In the genomic region with DNA sequence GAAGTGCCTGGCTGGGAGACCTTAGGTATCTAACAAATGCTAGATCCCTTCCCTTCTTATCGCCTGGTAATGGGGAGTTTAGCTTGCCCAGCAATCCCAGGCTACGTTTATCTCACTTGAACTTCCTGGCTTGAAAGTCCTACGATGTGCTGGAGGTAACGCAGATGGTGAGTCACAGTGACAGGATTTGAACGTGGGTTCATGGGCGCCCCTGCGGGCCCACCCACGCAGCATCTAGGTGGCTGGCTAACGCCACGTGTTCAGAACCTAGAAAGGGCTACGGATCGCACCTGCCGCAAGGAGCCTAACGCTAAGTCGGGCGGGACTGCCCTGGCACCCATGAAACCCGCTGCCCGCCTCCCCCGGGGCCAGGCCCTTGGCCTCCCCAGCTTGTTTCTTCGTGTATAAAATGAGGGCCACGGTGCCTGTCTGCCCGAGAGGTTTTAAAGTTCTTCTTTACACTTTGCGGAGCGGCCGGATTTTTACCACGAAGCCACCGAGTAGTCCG, we compare ENCODE assay signal across 1 cellular context.
TF ChIP-seq lines count a peak whose summit lies in the region.

No MANE protein-coding gene starts in this region.

TF ChIP-seq in HepG2, 621 proteins besides CTCF, POLR2A, EP300 and RAD21 (continued from another document and continues in another):
- TF ChIP-seq AHDC1 (CRISPR knock-in tag; IDR thresholded peaks at IDR 0.05; ENCODE audit: borderline replicate concordance) (peak; percentile 30; the same call in 1 of the 2 replicates), ATF2 (CRISPR knock-in tag; IDR thresholded peaks at IDR 0.05) (no peak), KDM3A (CRISPR knock-in tag; IDR thresholded peaks at IDR 0.05; ENCODE audit: low read depth) (no peak), NR1H2 (CRISPR knock-in tag; IDR thresholded peaks at IDR 0.05; ENCODE audit: borderline replicate concordance, low read depth) (no peak), ZNF230 (CRISPR knock-in tag; IDR thresholded peaks at IDR 0.05) (peak; percentile 57; the same call in 1 of the 2 replicates), CREBL2 (CRISPR knock-in tag; IDR thresholded peaks at IDR 0.05; ENCODE audit: borderline replicate concordance) (no peak), ZNF619 (CRISPR knock-in tag; IDR thresholded peaks at IDR 0.05) (no peak; the same call in 1 of the 2 replicates), PRMT3 (CRISPR knock-in tag; IDR thresholded peaks at IDR 0.05; ENCODE audit: borderline replicate concordance, low read depth) (no peak), IKZF5 (CRISPR knock-in tag; IDR thresholded peaks at IDR 0.05) (no peak), ZNF432 (CRISPR knock-in tag; IDR thresholded peaks at IDR 0.05; ENCODE audit: borderline replicate concordance) (no peak), ZNF567 (CRISPR knock-in tag; IDR thresholded peaks at IDR 0.05; ENCODE audit: borderline replicate concordance) (no peak), HNF4G (IDR thresholded peaks at IDR 0.05; ENCODE audit: borderline replicate concordance, low read depth, low read length) (no peak), HNF4G (CRISPR knock-in tag; IDR thresholded peaks at IDR 0.05; ENCODE audit: borderline replicate concordance, low read depth) (no peak), ZNF501 (CRISPR knock-in tag; IDR thresholded peaks at IDR 0.05) (no peak; the same call in 1 of the 2 replicates), KDM5B (CRISPR knock-in tag; IDR thresholded peaks at IDR 0.05; ENCODE audit: borderline replicate concordance) (0 out of 2 replicates have a peak, but pooled peaks have one; percentile 32), ZNF205 (CRISPR knock-in tag; IDR thresholded peaks at IDR 0.05) (no peak), NFYB (CRISPR knock-in tag; IDR thresholded peaks at IDR 0.05) (0 out of 2 replicates have a peak, but pooled peaks have one; percentile 7), ZNF430 (CRISPR knock-in tag; IDR thresholded peaks at IDR 0.05) (no peak; the same call in 1 of the 2 replicates), ZNF678 (CRISPR knock-in tag; IDR thresholded peaks at IDR 0.05) (no peak), HNRNPL (IDR thresholded peaks at IDR 0.05; ENCODE audit: low read depth, low read length) (no peak), ZNF75D (CRISPR knock-in tag; IDR thresholded peaks at IDR 0.05; ENCODE audit: borderline replicate concordance) (no peak), MXD1 (CRISPR knock-in tag; IDR thresholded peaks at IDR 0.05) (no peak; the same call in 1 of the 2 replicates), MXD4 (CRISPR knock-in tag; IDR thresholded peaks at IDR 0.05) (0 out of 2 replicates have a peak, but pooled peaks have one; percentile 4), FOXO1 (CRISPR knock-in tag; IDR thresholded peaks at IDR 0.05) (peak; percentile 11; the same call in 1 of the 2 replicates), CBX5 (CRISPR knock-in tag; IDR thresholded peaks at IDR 0.05; ENCODE audit: borderline replicate concordance) (0 out of 2 replicates have a peak, but pooled peaks have one; percentile 22), ZC3H4 (CRISPR knock-in tag; IDR thresholded peaks at IDR 0.05; ENCODE audit: borderline replicate concordance) (peak; percentile 91; the same call in 1 of the 2 replicates), KDM2A (CRISPR knock-in tag; IDR thresholded peaks at IDR 0.05; ENCODE audit: borderline replicate concordance, low read depth) (no peak; the same call in 1 of the 2 replicates)
- TF ChIP-seq, protein P1, sequence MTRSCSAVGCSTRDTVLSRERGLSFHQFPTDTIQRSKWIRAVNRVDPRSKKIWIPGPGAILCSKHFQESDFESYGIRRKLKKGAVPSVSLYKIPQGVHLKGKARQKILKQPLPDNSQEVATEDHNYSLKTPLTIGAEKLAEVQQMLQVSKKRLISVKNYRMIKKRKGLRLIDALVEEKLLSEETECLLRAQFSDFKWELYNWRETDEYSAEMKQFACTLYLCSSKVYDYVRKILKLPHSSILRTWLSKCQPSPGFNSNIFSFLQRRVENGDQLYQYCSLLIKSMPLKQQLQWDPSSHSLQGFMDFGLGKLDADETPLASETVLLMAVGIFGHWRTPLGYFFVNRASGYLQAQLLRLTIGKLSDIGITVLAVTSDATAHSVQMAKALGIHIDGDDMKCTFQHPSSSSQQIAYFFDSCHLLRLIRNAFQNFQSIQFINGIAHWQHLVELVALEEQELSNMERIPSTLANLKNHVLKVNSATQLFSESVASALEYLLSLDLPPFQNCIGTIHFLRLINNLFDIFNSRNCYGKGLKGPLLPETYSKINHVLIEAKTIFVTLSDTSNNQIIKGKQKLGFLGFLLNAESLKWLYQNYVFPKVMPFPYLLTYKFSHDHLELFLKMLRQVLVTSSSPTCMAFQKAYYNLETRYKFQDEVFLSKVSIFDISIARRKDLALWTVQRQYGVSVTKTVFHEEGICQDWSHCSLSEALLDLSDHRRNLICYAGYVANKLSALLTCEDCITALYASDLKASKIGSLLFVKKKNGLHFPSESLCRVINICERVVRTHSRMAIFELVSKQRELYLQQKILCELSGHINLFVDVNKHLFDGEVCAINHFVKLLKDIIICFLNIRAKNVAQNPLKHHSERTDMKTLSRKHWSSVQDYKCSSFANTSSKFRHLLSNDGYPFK (CRISPR knock-in tag; IDR thresholded peaks at IDR 0.05; ENCODE audit: borderline replicate concordance): no peak
- TF ChIP-seq, protein P2, sequence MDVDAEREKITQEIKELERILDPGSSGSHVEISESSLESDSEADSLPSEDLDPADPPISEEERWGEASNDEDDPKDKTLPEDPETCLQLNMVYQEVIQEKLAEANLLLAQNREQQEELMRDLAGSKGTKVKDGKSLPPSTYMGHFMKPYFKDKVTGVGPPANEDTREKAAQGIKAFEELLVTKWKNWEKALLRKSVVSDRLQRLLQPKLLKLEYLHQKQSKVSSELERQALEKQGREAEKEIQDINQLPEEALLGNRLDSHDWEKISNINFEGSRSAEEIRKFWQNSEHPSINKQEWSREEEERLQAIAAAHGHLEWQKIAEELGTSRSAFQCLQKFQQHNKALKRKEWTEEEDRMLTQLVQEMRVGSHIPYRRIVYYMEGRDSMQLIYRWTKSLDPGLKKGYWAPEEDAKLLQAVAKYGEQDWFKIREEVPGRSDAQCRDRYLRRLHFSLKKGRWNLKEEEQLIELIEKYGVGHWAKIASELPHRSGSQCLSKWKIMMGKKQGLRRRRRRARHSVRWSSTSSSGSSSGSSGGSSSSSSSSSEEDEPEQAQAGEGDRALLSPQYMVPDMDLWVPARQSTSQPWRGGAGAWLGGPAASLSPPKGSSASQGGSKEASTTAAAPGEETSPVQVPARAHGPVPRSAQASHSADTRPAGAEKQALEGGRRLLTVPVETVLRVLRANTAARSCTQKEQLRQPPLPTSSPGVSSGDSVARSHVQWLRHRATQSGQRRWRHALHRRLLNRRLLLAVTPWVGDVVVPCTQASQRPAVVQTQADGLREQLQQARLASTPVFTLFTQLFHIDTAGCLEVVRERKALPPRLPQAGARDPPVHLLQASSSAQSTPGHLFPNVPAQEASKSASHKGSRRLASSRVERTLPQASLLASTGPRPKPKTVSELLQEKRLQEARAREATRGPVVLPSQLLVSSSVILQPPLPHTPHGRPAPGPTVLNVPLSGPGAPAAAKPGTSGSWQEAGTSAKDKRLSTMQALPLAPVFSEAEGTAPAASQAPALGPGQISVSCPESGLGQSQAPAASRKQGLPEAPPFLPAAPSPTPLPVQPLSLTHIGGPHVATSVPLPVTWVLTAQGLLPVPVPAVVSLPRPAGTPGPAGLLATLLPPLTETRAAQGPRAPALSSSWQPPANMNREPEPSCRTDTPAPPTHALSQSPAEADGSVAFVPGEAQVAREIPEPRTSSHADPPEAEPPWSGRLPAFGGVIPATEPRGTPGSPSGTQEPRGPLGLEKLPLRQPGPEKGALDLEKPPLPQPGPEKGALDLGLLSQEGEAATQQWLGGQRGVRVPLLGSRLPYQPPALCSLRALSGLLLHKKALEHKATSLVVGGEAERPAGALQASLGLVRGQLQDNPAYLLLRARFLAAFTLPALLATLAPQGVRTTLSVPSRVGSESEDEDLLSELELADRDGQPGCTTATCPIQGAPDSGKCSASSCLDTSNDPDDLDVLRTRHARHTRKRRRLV (CRISPR knock-in tag; IDR thresholded peaks at IDR 0.05): no peak
- TF ChIP-seq, protein P3, sequence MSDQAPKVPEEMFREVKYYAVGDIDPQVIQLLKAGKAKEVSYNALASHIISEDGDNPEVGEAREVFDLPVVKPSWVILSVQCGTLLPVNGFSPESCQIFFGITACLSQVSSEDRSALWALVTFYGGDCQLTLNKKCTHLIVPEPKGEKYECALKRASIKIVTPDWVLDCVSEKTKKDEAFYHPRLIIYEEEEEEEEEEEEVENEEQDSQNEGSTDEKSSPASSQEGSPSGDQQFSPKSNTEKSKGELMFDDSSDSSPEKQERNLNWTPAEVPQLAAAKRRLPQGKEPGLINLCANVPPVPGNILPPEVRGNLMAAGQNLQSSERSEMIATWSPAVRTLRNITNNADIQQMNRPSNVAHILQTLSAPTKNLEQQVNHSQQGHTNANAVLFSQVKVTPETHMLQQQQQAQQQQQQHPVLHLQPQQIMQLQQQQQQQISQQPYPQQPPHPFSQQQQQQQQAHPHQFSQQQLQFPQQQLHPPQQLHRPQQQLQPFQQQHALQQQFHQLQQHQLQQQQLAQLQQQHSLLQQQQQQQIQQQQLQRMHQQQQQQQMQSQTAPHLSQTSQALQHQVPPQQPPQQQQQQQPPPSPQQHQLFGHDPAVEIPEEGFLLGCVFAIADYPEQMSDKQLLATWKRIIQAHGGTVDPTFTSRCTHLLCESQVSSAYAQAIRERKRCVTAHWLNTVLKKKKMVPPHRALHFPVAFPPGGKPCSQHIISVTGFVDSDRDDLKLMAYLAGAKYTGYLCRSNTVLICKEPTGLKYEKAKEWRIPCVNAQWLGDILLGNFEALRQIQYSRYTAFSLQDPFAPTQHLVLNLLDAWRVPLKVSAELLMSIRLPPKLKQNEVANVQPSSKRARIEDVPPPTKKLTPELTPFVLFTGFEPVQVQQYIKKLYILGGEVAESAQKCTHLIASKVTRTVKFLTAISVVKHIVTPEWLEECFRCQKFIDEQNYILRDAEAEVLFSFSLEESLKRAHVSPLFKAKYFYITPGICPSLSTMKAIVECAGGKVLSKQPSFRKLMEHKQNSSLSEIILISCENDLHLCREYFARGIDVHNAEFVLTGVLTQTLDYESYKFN (CRISPR knock-in tag; conservative IDR thresholded peaks at IDR 0.05): no peak
- TF ChIP-seq, protein P4, sequence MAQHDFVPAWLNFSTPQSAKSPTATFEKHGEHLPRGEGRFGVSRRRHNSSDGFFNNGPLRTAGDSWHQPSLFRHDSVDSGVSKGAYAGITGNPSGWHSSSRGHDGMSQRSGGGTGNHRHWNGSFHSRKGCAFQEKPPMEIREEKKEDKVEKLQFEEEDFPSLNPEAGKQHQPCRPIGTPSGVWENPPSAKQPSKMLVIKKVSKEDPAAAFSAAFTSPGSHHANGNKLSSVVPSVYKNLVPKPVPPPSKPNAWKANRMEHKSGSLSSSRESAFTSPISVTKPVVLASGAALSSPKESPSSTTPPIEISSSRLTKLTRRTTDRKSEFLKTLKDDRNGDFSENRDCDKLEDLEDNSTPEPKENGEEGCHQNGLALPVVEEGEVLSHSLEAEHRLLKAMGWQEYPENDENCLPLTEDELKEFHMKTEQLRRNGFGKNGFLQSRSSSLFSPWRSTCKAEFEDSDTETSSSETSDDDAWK (CRISPR knock-in tag; IDR thresholded peaks at IDR 0.05): no peak
